ENCODE assay signal across 1 cellular context in the genomic region with DNA sequence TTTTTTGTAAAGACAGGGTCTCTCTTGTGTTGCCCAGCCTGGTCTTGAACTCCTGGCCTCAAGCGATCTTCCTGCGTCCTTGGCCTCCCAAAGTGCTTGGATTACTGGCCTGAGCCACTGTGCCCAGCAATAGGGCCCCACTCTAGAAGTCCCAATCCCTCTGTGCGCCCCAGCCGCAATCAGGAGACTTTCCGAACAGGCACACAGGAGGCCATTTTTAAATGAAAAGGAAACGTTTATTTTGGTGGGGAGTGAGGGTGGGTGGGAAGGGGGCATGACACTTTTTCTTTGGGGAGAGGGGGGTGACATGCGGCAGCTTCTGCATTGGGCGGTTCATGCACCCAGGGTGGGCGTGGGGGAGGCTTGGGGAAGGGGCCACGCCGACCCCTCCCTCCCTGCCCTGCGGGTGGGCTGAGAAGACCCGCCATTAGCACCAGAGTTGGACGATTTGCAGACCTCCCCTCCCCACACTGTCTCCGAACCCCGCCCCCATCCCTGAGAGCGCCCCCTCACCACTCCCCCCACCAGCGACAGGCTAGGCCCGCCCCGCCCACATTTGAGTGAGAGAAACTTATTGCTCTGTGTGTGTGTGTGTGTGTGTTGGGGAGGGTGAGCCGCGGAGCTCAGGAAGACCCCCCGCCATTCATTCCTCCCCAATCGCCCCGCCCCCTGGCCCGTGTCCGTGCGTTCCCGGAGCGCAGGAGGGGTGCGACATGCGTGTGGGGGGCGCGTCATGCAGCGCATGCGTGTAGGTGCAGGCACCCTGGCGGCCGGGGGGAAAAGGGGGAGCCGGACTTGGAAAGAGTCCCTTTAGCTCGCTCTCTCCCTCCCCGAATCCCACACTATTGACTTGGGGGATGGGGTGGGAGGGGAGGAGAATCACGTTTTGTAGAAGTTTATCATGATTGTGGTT.
A peak's percentile ranks its signal among the peaks of the same experiment; 100 is the strongest.
TF ChIP-seq lines count a peak whose summit lies in the region.

No MANE protein-coding gene starts in this region.

TF ChIP-seq in K562, 482 proteins besides CTCF, POLR2A, EP300 and RAD21 (continued from another document):
- TF ChIP-seq, protein P1, sequence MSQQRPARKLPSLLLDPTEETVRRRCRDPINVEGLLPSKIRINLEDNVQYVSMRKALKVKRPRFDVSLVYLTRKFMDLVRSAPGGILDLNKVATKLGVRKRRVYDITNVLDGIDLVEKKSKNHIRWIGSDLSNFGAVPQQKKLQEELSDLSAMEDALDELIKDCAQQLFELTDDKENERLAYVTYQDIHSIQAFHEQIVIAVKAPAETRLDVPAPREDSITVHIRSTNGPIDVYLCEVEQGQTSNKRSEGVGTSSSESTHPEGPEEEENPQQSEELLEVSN (IDR thresholded peaks at IDR 0.05; ENCODE audit: borderline replicate concordance in 1 of 2, extremely low read depth in 1 of 2, insufficient read depth in 1 of 2, insufficient read length in 1 of 2, low read depth in 1 of 2, low read length in 1 of 2, poor library complexity in 1 of 2, severe bottlenecking in 1 of 2) = peak in 1 of 2 experiments; percentile 50
- peak; percentile 88 to 90 for TF ChIP-seq NRF1 (conservative IDR thresholded peaks at IDR 0.05 in 1 of 2, IDR thresholded peaks at IDR 0.05 in 1 of 2)
- TF ChIP-seq POLR2AphosphoS2 (IDR thresholded peaks at IDR 0.05; ENCODE audit: low read length) = peak; percentile 76; the same call in 1 of the 2 replicates
- TF ChIP-seq, protein P2, sequence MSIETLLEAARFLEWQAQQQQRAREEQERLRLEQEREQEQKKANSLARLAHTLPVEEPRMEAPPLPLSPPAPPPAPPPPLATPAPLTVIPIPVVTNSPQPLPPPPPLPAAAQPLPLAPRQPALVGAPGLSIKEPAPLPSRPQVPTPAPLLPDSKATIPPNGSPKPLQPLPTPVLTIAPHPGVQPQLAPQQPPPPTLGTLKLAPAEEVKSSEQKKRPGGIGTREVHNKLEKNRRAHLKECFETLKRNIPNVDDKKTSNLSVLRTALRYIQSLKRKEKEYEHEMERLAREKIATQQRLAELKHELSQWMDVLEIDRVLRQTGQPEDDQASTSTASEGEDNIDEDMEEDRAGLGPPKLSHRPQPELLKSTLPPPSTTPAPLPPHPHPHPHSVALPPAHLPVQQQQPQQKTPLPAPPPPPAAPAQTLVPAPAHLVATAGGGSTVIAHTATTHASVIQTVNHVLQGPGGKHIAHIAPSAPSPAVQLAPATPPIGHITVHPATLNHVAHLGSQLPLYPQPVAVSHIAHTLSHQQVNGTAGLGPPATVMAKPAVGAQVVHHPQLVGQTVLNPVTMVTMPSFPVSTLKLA (conservative IDR thresholded peaks at IDR 0.05) = peak in 1 of 2 experiments; percentile 41; a peak in 1 of 4 replicates
- no peak for TF ChIP-seq RFX1 (IDR thresholded peaks at IDR 0.05)
- no peak for TF ChIP-seq RHOXF2B (CRISPR knock-in tag; conservative IDR thresholded peaks at IDR 0.05)
- peak; percentile 16; the same call in 1 of the 2 replicates for TF ChIP-seq SUPT5H (IDR thresholded peaks at IDR 0.05)
- TF ChIP-seq SP1 (CRISPR knock-in tag; IDR thresholded peaks at IDR 0.05) = peak; percentile 62
- TF ChIP-seq AFF4 (CRISPR knock-in tag; IDR thresholded peaks at IDR 0.05) = 0 out of 2 replicates have a peak, but pooled peaks have one; percentile 31
- TF ChIP-seq MXI1 (IDR thresholded peaks at IDR 0.05; ENCODE audit: low read depth, low read length) = 0 out of 2 replicates have a peak, but pooled peaks have one; percentile 9
